In genomic region chr14:26187996-26188605, GRCh38 we compare ENCODE assay signal across 23 cellular contexts.
DNase-seq lines count a peak whose midpoint lies in the region; ATAC-seq and TF ChIP-seq lines count a peak whose summit lies in the region.
"Had no signal": no experiment of that assay in that cellular context is flagged by ENCODE, and none has a peak within 500 bp of the region (broad histone marks: within the 10 kb centered on the region; RNA-seq: fewer than 3 reads in every experiment).

No MANE protein-coding gene starts in this region.

- no peak overlapping the region for H3K4me3 ChIP-seq in fibroblast of villous mesenchyme (ENCODE audit: low read depth, low read length)
- H3K4me3 ChIP-seq: SJSA1 had no signal

- H3K27me3 Mint-ChIP-seq in T-helper 2 cell treated with Interferon-gamma antibody and Interleukin-4, amounts not matched to agents 5 μg/mL and 100 μg/mL, for 36 hours (ENCODE audit: low read depth): no peaks in the 10 kb centered on the region
- H3K27me3 Mint-ChIP-seq: CD8-positive, alpha-beta memory T cell had no signal

- DNase-seq in left ventricle myocardium superior (no peak), left cardiac atrium (no peak), fibroblast of villous mesenchyme (ENCODE audit: low read depth) (peak; percentile 82), sciatic nerve (ENCODE audit: low spot score) (no peak)
- no peak for DNase-seq in activated CD4-positive, alpha-beta T cell treated with anti-CD3 and anti-CD28 coated beads for 1 hour
- DNase-seq in T-helper 2 cell treated with Interferon-gamma antibody and Interleukin-4, amounts not matched to agents 5 μg/mL and 100 μg/mL, for 36 hours (ENCODE audit: low spot score): no peak
- DNase-seq: 8988T; AML-193; Calu3; CD8-positive, alpha-beta memory T cell; DMS153; GOT3; IMR-90; NCI-H1105; NCI-H146; NCI-H2081; NCI-H2171; NCI-H345; NCI-H526 had no signal

- no peaks in the 10 kb centered on the region for H3K4me1 Mint-ChIP-seq in T-helper 2 cell treated with Interferon-gamma antibody and Interleukin-4, amounts not matched to agents 5 μg/mL and 100 μg/mL, for 36 hours (ENCODE audit: low read depth)
- H3K4me1 Mint-ChIP-seq: CD8-positive, alpha-beta memory T cell had no signal

- H3K4me3 Mint-ChIP-seq in T-helper 2 cell treated with Interferon-gamma antibody and Interleukin-4, amounts not matched to agents 5 μg/mL and 100 μg/mL, for 36 hours: no peak overlapping the region
- H3K4me3 Mint-ChIP-seq: CD8-positive, alpha-beta memory T cell had no signal

- TF ChIP-seq CTCF in fibroblast of villous mesenchyme (IDR thresholded peaks at IDR 0.05; ENCODE audit: insufficient read depth, low read depth, low read length): no peak

- H3K27ac Mint-ChIP-seq in T-helper 2 cell treated with Interferon-gamma antibody and Interleukin-4, amounts not matched to agents 5 μg/mL and 100 μg/mL, for 36 hours: no peak overlapping the region
- H3K27ac Mint-ChIP-seq: CD8-positive, alpha-beta memory T cell had no signal

- H3K9me3 Mint-ChIP-seq in T-helper 2 cell treated with Interferon-gamma antibody and Interleukin-4, amounts not matched to agents 5 μg/mL and 100 μg/mL, for 36 hours: peaks cover 44% of the 10 kb centered on the region

- ATAC-seq in left ventricle myocardium superior (peak; percentile 47), left cardiac atrium (no peak), sciatic nerve (peak; percentile 44), GM18861 (IDR thresholded peaks at IDR 0.05; ENCODE audit: unreplicated experiment) (no peak)
- ATAC-seq: HCT116, Right ventricle myocardium inferior had no signal

- intact Hi-C loops in left ventricle myocardium superior (cut with micrococcal nuclease) (no loop called here), left cardiac atrium (cut with DNase I) (no loop called here), sciatic nerve (cut with DNase I) (no loop called here)

- H3K36me3 Mint-ChIP-seq in T-helper 2 cell treated with Interferon-gamma antibody and Interleukin-4, amounts not matched to agents 5 μg/mL and 100 μg/mL, for 36 hours (ENCODE audit: low read depth): no peaks in the 10 kb centered on the region
- H3K36me3 Mint-ChIP-seq: CD8-positive, alpha-beta memory T cell had no signal

Comparison
In these comparisons a context has a peak if more than half of its experiments do, and no peak if none do; other contexts are left out.
1. ATAC-seq: peak in left ventricle myocardium superior (single experiment) and sciatic nerve (single experiment); none in left cardiac atrium (0 of 2) and GM18861 (single experiment).